Comparison of ENCODE assay signal across 25 cellular contexts in the genomic region with DNA sequence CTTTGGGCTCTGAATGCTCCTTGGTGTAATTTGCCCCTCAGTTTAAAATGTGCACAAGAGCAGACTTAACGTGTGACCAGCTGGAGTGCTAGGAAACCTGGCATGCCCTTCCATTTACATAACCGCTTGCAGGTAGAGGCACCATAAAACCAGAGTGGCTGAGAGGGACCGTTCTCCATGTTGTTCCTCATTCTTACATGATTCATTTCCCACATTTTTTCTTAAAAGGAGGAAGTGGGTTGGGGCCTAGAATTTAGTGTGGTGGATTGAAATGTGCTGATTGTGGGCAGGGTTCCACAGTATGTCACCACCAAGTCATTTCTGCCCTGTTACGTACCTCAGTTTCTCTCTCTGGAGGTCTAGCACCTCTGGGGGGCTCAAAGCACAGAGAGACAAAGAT.
"Had no signal": no experiment of that assay in that cellular context is flagged by ENCODE, and none has a peak within 500 bp of the region (broad histone marks: within the 10 kb centered on the region; RNA-seq: fewer than 3 reads in every experiment).

No MANE protein-coding gene starts in this region.

- H3K27me3 Mint-ChIP-seq: activated CD4-positive, alpha-beta memory T cell treated with anti-CD3 and anti-CD28 coated beads for 36 hours; activated CD4-positive, alpha-beta T cell treated with anti-CD3 and anti-CD28 coated beads, Interleukin-2, amount 10 ng/mL, durations not matched to agents 7 days and 5 days; activated naive CD8-positive, alpha-beta T cell; activated T-helper 17 cell treated with anti-CD3 and anti-CD28 coated beads, Interleukin-2, amount 50 U/mL, for 72 hours; dendritic cell treated with granulocyte-macrophage colony-stimulating factor and Interleukin-4, amounts not matched to agents 40 ng/mL and 50 ng/mL, for 4 days had no signal

- H3K36me3 Mint-ChIP-seq: activated CD4-positive, alpha-beta memory T cell treated with anti-CD3 and anti-CD28 coated beads for 36 hours; activated naive CD8-positive, alpha-beta T cell had no signal

- ATAC-seq: activated T-helper 17 cell treated with anti-CD3 and anti-CD28 coated beads, Interleukin-2, amount 50 U/mL, for 72 hours; K562 had no signal

- FAIRE-seq: K562 had no signal

- H3K27ac Mint-ChIP-seq: activated CD4-positive, alpha-beta memory T cell treated with anti-CD3 and anti-CD28 coated beads for 36 hours; activated CD4-positive, alpha-beta T cell treated with anti-CD3 and anti-CD28 coated beads, Interleukin-2, amount 10 ng/mL, durations not matched to agents 7 days and 5 days; activated naive CD4-positive, alpha-beta T cell treated with anti-CD3 and anti-CD28 coated beads for 36 hours; activated naive CD8-positive, alpha-beta T cell; activated T-helper 17 cell treated with anti-CD3 and anti-CD28 coated beads, Interleukin-2, amount 50 U/mL, for 72 hours; dendritic cell treated with granulocyte-macrophage colony-stimulating factor and Interleukin-4, amounts not matched to agents 40 ng/mL and 50 ng/mL, for 4 days; T-helper 1 cell treated with Interleukin-12 subunit alpha and Interleukin-12 subunit beta and Interleukin-4 antibody, amounts not matched to agents 30 μg/mL and 1 μg/mL, for 36 hours had no signal

- H3K4me3 ChIP-seq: cardiac muscle cell, K562 had no signal

- H3K27ac ChIP-seq: brain microvascular endothelial cell, cardiac muscle cell, VCaP had no signal

- H3K36me3 ChIP-seq: brain microvascular endothelial cell, cardiac muscle cell had no signal

- H3K4me1 Mint-ChIP-seq: activated CD4-positive, alpha-beta T cell treated with anti-CD3 and anti-CD28 coated beads, Interleukin-2, amount 10 ng/mL, durations not matched to agents 7 days and 5 days; activated T-helper 17 cell treated with anti-CD3 and anti-CD28 coated beads, Interleukin-2, amount 50 U/mL, for 72 hours had no signal

- H3K4me3 Mint-ChIP-seq: activated CD4-positive, alpha-beta memory T cell treated with anti-CD3 and anti-CD28 coated beads for 36 hours; activated CD4-positive, alpha-beta T cell treated with anti-CD3 and anti-CD28 coated beads, Interleukin-2, amount 10 ng/mL, durations not matched to agents 7 days and 5 days; activated naive CD4-positive, alpha-beta T cell treated with anti-CD3 and anti-CD28 coated beads for 36 hours; activated naive CD8-positive, alpha-beta T cell; activated T-helper 17 cell treated with anti-CD3 and anti-CD28 coated beads, Interleukin-2, amount 50 U/mL, for 72 hours; dendritic cell treated with granulocyte-macrophage colony-stimulating factor and Interleukin-4, amounts not matched to agents 40 ng/mL and 50 ng/mL, for 4 days; T-helper 1 cell treated with Interleukin-12 subunit alpha and Interleukin-12 subunit beta and Interleukin-4 antibody, amounts not matched to agents 30 μg/mL and 1 μg/mL, for 36 hours had no signal

- H3K27me3 ChIP-seq: brain microvascular endothelial cell, cardiac muscle cell had no signal

- DNase-seq: activated CD4-positive, alpha-beta memory T cell treated with anti-CD3 and anti-CD28 coated beads for 36 hours; activated CD4-positive, alpha-beta T cell treated with anti-CD3 and anti-CD28 coated beads, Interleukin-2, amount 10 ng/mL, durations not matched to agents 7 days and 5 days; activated CD4-positive, CD25-positive, alpha-beta regulatory T cell; activated gamma-delta T cell; activated naive CD4-positive, alpha-beta T cell treated with anti-CD3 and anti-CD28 coated beads for 36 hours; activated T-cell treated with anti-CD3 and anti-CD28 coated beads for 4 hours; activated T-cell treated with anti-CD3 and anti-CD28 coated beads, Interleukin-2, amount 50 U/mL, for 48 hours; amygdala; brain microvascular endothelial cell; NCI-H1048; NCI-H146; NCI-H187 treated with DMSO at 0.1 percent for 48 hours; NCI-H2081 treated with DMSO at 0.1 percent for 48 hours; NCI-H446; NCI-H524 treated with DMSO at 0.1 percent for 48 hours; NK-92 treated with Interleukin-12 subunit alpha and Interleukin-12 subunit beta, amount 100 ng/mL, for 24 hours; SIG-M5; SW 1271 had no signal
